ENCODE assay signal across 1 cellular context in the genomic region with DNA sequence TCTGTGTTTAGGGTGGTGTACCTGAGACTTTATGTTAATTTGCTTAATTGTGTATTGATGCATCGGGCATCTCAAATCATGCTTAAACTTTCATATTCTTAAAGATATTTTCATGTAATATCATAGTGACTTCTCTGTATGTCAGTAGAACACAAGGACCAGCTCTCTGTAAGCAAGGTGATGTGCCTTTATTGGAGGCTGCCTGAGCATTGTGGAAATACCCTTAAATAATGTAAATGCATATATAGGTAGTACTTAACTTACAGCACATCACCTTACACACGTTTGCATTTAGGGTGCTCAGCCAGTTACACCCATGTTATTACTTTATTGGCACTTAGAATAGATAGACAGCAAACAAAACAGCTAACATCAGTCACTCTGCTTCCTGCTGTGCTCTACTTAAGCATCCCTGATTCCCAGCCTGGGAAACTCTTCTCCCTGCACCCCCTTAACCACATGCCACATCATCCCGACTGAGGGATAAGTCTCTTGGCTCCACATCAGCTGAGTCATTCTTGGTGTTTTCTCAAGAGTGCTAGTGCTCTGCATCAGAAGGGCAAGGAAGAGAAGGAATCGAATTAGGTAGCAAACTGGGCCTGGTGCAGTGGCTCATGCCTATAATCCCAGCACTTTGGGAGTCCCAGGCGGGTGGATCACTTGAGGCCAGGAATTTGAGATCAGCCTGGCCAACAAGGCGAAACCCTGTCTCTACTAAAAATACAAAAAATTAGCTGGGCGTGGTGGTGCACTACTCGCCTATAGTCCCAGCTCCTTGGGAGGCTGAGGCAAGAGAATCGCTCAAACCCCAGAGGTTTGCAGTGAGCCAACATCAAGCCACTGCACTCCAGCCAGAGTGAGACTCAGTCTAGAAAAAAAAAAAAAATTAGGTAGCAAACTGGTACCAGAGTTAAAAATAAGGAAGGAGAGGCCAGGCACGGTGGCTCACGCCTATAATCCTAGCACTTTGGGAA.
TF ChIP-seq lines count a peak whose summit lies in the region.

No MANE protein-coding gene starts in this region.

TF ChIP-seq in SK-N-SH, 30 proteins besides CTCF, POLR2A, EP300 and RAD21 (continued from another document):
- TF ChIP-seq FOSL2 (IDR thresholded peaks at IDR 0.05; ENCODE audit: borderline replicate concordance, low read depth), result peak; percentile 96
- no peak for TF ChIP-seq MEF2A (IDR thresholded peaks at IDR 0.05; ENCODE audit: borderline replicate concordance, low read depth)
TF ChIP-seq in SK-N-SH: peak in this region for 12.
